ENCODE assay signal across 11 cellular contexts in the genomic region with DNA sequence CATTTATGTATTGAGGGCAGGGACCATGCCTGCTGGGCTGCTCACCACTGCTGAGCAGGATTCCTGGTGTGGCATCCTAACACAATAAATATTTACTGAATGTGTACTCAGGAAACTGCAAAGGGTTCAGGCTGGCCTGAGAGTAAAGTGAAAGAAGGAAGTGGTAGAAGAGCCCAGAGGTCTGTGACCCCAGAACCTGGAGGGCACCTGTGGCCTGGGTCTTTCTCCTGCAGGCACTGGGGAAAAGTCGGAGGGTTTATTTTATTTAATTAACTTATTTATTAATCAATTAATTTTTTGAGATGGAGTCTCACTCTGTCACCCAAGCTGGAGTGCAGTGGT. TPM values are rescaled to one million over a fixed set of nuclear protein-coding genes. Genes with fewer than 3 reads are reported as not detected.
A peak's percentile ranks its signal among the peaks of the same experiment; 100 is the strongest.
DNase-seq lines count a peak whose midpoint lies in the region; ATAC-seq and TF ChIP-seq lines count a peak whose summit lies in the region.
"Had no signal": no experiment of that assay in that cellular context is flagged by ENCODE, and none has a peak within 500 bp of the region (broad histone marks: within the 10 kb centered on the region; RNA-seq: fewer than 3 reads in every experiment).

No MANE protein-coding gene starts in this region.

- intact Hi-C loops in heart right ventricle (cut with DNase I): loop anchor here in 4 of 10 donors (5.0 kb wide), 2 partner anchors 66 to 131 kb away; partner anchors contain the start of gene MYH9 (in 3 of the 4)
- intact Hi-C loops in right cardiac atrium (cut with DNase I): loop anchor here in 1 of 4 donors (5.0 kb wide), 1 partner anchor 66 kb away; the partner anchor contains the start of gene MYH9
- intact Hi-C loops in lower lobe of right lung (cut with DNase I): no loop called here
- intact Hi-C loops in upper lobe of right lung (cut with DNase I): no loop called here

- DNase-seq in heart right ventricle: no peak
- DNase-seq in right cardiac atrium: no peak
- DNase-seq in T-helper 2 cell treated with Interferon-gamma antibody and Interleukin-4, amounts not matched to agents 5 μg/mL and 100 μg/mL, for 36 hours (ENCODE audit: low spot score): no peak
- DNase-seq in lower lobe of right lung: no peak
- no peak for DNase-seq in upper lobe of right lung
- DNase-seq in GM10266 (ENCODE audit: extremely low spot score): no peak
- DNase-seq in G401 (ENCODE audit: low spot score): no peak
- no peak for DNase-seq in SW 1271 (lab: John Stamatoyannopoulos, UW)
- DNase-seq: activated CD4-positive, CD25-positive, alpha-beta regulatory T cell treated with anti-CD3 and anti-CD28 coated beads, Interleukin-2, amount 50 U/mL, for 72 hours; caudate nucleus; glutamatergic neuron had no signal

- no peak for TF ChIP-seq CTCF in heart right ventricle (IDR thresholded peaks at IDR 0.05)
- TF ChIP-seq CTCF in lower lobe of right lung (IDR thresholded peaks at IDR 0.05): no peak
- TF ChIP-seq CTCF in upper lobe of right lung (IDR thresholded peaks at IDR 0.05): no peak
- no peak for TF ChIP-seq CTCF in GM10266 (IDR thresholded peaks at IDR 0.05; ENCODE audit: control insufficient read depth, insufficient read depth, low read depth, missing control alignments)

- peak overlapping the region; percentile 55 for H3K4me3 Mint-ChIP-seq in T-helper 2 cell treated with Interferon-gamma antibody and Interleukin-4, amounts not matched to agents 5 μg/mL and 100 μg/mL, for 36 hours

- no peaks in the 10 kb centered on the region for H3K27me3 Mint-ChIP-seq in T-helper 2 cell treated with Interferon-gamma antibody and Interleukin-4, amounts not matched to agents 5 μg/mL and 100 μg/mL, for 36 hours (ENCODE audit: low read depth)

- no peaks in the 10 kb centered on the region for H3K9me3 ChIP-seq in heart right ventricle
- H3K9me3 ChIP-seq in right cardiac atrium (ENCODE audit: control insufficient read depth, low read length): no peaks in the 10 kb centered on the region
- H3K9me3 ChIP-seq in lower lobe of right lung: no peaks in the 10 kb centered on the region
- no peaks in the 10 kb centered on the region for H3K9me3 ChIP-seq in upper lobe of right lung

- peak overlapping the region; percentile 87 for H3K27ac Mint-ChIP-seq in T-helper 2 cell treated with Interferon-gamma antibody and Interleukin-4, amounts not matched to agents 5 μg/mL and 100 μg/mL, for 36 hours

- no peaks in the 10 kb centered on the region for H3K9me3 Mint-ChIP-seq in T-helper 2 cell treated with Interferon-gamma antibody and Interleukin-4, amounts not matched to agents 5 μg/mL and 100 μg/mL, for 36 hours

- H3K27ac ChIP-seq in heart right ventricle: peak overlapping the region in 9 of 10 donors; percentile 46 to 97 (median 95)
- H3K27ac ChIP-seq in right cardiac atrium (ENCODE audit: low read length): no peak overlapping the region
- H3K27ac ChIP-seq in lower lobe of right lung: peak overlapping the region; percentile 92
- peak overlapping the region; percentile 90 for H3K27ac ChIP-seq in upper lobe of right lung

- ATAC-seq in heart right ventricle (no peak), right cardiac atrium (no peak), lower lobe of right lung (peak in 1 of 2 donors; percentile 8), upper lobe of right lung (no peak)

- in situ Hi-C loops in G401 (cut with HindIII; ENCODE audit: low sequenced_read_pairs): no loop called here

- peaks cover 2% of the 10 kb centered on the region for H3K36me3 Mint-ChIP-seq in T-helper 2 cell treated with Interferon-gamma antibody and Interleukin-4, amounts not matched to agents 5 μg/mL and 100 μg/mL, for 36 hours (ENCODE audit: low read depth)

- H3K4me1 ChIP-seq in heart right ventricle: peaks cover 23 to 98% (median 72%) of the 10 kb centered on the region in 9 donors
- H3K4me1 ChIP-seq in right cardiac atrium (ENCODE audit: control insufficient read depth, insufficient read depth, low read length): peaks cover 20% of the 10 kb centered on the region
- H3K4me1 ChIP-seq in lower lobe of right lung: peaks cover 87% of the 10 kb centered on the region
- H3K4me1 ChIP-seq in upper lobe of right lung: peaks cover 75% of the 10 kb centered on the region

- H3K4me3 ChIP-seq in heart right ventricle (no peak overlapping the region), right cardiac atrium (ENCODE audit: low read length) (no peak overlapping the region), lower lobe of right lung (no peak overlapping the region), upper lobe of right lung (no peak overlapping the region)

- peaks cover 44% of the 10 kb centered on the region for H3K4me1 Mint-ChIP-seq in T-helper 2 cell treated with Interferon-gamma antibody and Interleukin-4, amounts not matched to agents 5 μg/mL and 100 μg/mL, for 36 hours (ENCODE audit: low read depth)

- H3K27me3 ChIP-seq in heart right ventricle (no peaks in the 10 kb centered on the region), right cardiac atrium (ENCODE audit: control insufficient read depth, insufficient read depth) (no peaks in the 10 kb centered on the region), lower lobe of right lung (ENCODE audit: low read depth) (no peaks in the 10 kb centered on the region), upper lobe of right lung (no peaks in the 10 kb centered on the region)

- no peaks in the 10 kb centered on the region for H3K36me3 ChIP-seq in heart right ventricle
- H3K36me3 ChIP-seq in lower lobe of right lung: no peaks in the 10 kb centered on the region
- H3K36me3 ChIP-seq in upper lobe of right lung: no peaks in the 10 kb centered on the region

- 96 to 98% methylated on average over 1 of the region's 1 CpG for WGBS in heart right ventricle, 2 donors
- WGBS in right cardiac atrium: 90% methylated on average over 1 of the region's 1 CpG

RNA-seq across cellular contexts. Expression of gene TXN2, which starts 28.2 kb away (rescaled TPM):
- 100 to 1,000 TPM; 107 to 142 (median 122) TPM for total RNA-seq in heart right ventricle
- 100 to 1,000 TPM; 103 to 155 TPM for polyA plus RNA-seq in heart right ventricle
- total RNA-seq in right cardiac atrium: 100 to 1,000 TPM in 3 of 4 donors, 10 to 100 TPM in 1; 95.4 to 114 (median 105) TPM
- 133 TPM for polyA plus RNA-seq in right cardiac atrium
- 56.4 TPM for total RNA-seq in lower lobe of right lung
- total RNA-seq in upper lobe of right lung: 54.2 TPM
- total RNA-seq in G401 (2014; rRNA removed; shearing (Covaris generic)): 96.4 and 99.4 TPM in 2 replicates

RNA-seq across cellular contexts. Expression of gene FOXRED2, which starts 53.6 kb away (rescaled TPM):
- 10 to 100 TPM in 3 of 10 donors, 1 to 10 TPM in 7; 6.3 to 15.7 (median 8.6) TPM for total RNA-seq in heart right ventricle
- polyA plus RNA-seq in heart right ventricle: 1 to 10 TPM; 2.2 to 2.4 TPM
- 1 to 10 TPM; 4.7 to 9.0 (median 7.6) TPM for total RNA-seq in right cardiac atrium
- polyA plus RNA-seq in right cardiac atrium: 3.8 TPM
- total RNA-seq in lower lobe of right lung: 13.2 TPM
- total RNA-seq in upper lobe of right lung: 15.3 TPM
- 19.3 and 24.9 TPM in 2 replicates for total RNA-seq in G401 (2014; rRNA removed; shearing (Covaris generic))
